In genomic region chr2:107473145-107473544, GRCh38 we compare ENCODE assay signal across 34 cellular contexts.
"Had no signal": no experiment of that assay in that cellular context is flagged by ENCODE, and none has a peak within 500 bp of the region (broad histone marks: within the 10 kb centered on the region; RNA-seq: fewer than 3 reads in every experiment).

No MANE protein-coding gene starts in this region.

- H3K4me1 Mint-ChIP-seq: activated B cell treated with CpG ODN at 0.5 μM for 24 hours, brain, endodermal cell, T-helper 17 cell had no signal

- H3K4me1 ChIP-seq: ascending aorta, breast epithelium, colonic mucosa had no signal

- H3K4me3 ChIP-seq: ascending aorta, breast epithelium, cardiac muscle cell, colonic mucosa, dorsolateral prefrontal cortex had no signal

- H3K4me3 Mint-ChIP-seq: activated B cell treated with CpG ODN at 0.5 μM for 24 hours; activated CD8-positive, alpha-beta T cell treated with anti-CD3 and anti-CD28 coated beads for 36 hours; activated naive CD8-positive, alpha-beta T cell; activated T-cell treated with anti-CD3 and anti-CD28 coated beads, Interleukin-2, amount 50 U/mL, for 24 hours; activated T-cell treated with anti-CD3 and anti-CD28 coated beads, Interleukin-2, amount 50 U/mL, for 72 hours; brain; dendritic cell treated with granulocyte-macrophage colony-stimulating factor and Interleukin-4, amounts not matched to agents 40 ng/mL and 50 ng/mL, for 4 days; endodermal cell; T-helper 17 cell; T-helper 2 cell treated with Interferon-gamma antibody and Interleukin-4, amounts not matched to agents 5 μg/mL and 100 μg/mL, for 36 hours had no signal

- DNase-seq: activated B cell treated with CpG ODN at 0.5 μM for 24 hours; activated CD4-positive, alpha-beta T cell treated with anti-CD3 and anti-CD28 coated beads for 48 hours; activated CD4-positive, alpha-beta T cell treated with anti-CD3 and anti-CD28 coated beads, Interleukin-2, amount 50 U/mL, for 1 hour; activated CD4-positive, alpha-beta T cell treated with anti-CD3 and anti-CD28 coated beads, Interleukin-2, amount 50 U/mL, for 48 hours; activated CD8-positive, alpha-beta memory T cell treated with anti-CD3 and anti-CD28 coated beads for 24 hours; activated CD8-positive, alpha-beta memory T cell treated with anti-CD3 and anti-CD28 coated beads, Interleukin-2, amount 50 U/mL, for 4 hours; activated CD8-positive, alpha-beta T cell treated with anti-CD3 and anti-CD28 coated beads for 36 hours; activated gamma-delta T cell treated with Interleukin-2 at 50 U/mL for 16 hours; activated naive CD4-positive, alpha-beta T cell treated with anti-CD3 and anti-CD28 coated beads, Interleukin-2, amount 50 U/mL, for 16 hours; activated naive CD4-positive, alpha-beta T cell treated with Interleukin-2 at 50 U/mL for 16 hours; activated T-cell treated with anti-CD3 and anti-CD28 coated beads for 4 hours; activated T-cell treated with anti-CD3 and anti-CD28 coated beads, Interleukin-2, amount 50 U/mL, for 24 hours; activated T-cell treated with anti-CD3 and anti-CD28 coated beads, Interleukin-2, amount 50 U/mL, for 72 hours; central memory CD4-positive, alpha-beta T cell; cerebellar nuclear complex; colonic mucosa; dorsolateral prefrontal cortex; effector memory CD4-positive, alpha-beta T cell; endodermal cell; foreskin fibroblast; head of caudate nucleus; T-helper 1 cell; T-helper 17 cell; T1000; WERI-Rb-1 had no signal

- H3K27ac ChIP-seq: ascending aorta, breast epithelium, cardiac muscle cell, colonic mucosa, dorsolateral prefrontal cortex, WERI-Rb-1 had no signal

- H3K27me3 ChIP-seq: ascending aorta, breast epithelium, cardiac muscle cell, colonic mucosa, dorsolateral prefrontal cortex had no signal

- H3K36me3 ChIP-seq: ascending aorta, breast epithelium, cardiac muscle cell, colonic mucosa, WERI-Rb-1 had no signal

- ATAC-seq: activated CD4-positive, CD25-positive, alpha-beta regulatory T cell treated with anti-CD3 and anti-CD28 coated beads, Interleukin-2, amount 50 U/mL, for 24 hours; activated CD8-positive, alpha-beta T cell treated with anti-CD3 and anti-CD28 coated beads for 36 hours; activated T-cell treated with anti-CD3 and anti-CD28 coated beads, Interleukin-2, amount 50 U/mL, for 72 hours; esophagus mucosa; T-helper 17 cell had no signal

- H3K27ac Mint-ChIP-seq: activated B cell treated with CpG ODN at 0.5 μM for 24 hours; activated CD8-positive, alpha-beta T cell treated with anti-CD3 and anti-CD28 coated beads for 36 hours; activated naive CD8-positive, alpha-beta T cell; activated T-cell treated with anti-CD3 and anti-CD28 coated beads, Interleukin-2, amount 50 U/mL, for 24 hours; activated T-cell treated with anti-CD3 and anti-CD28 coated beads, Interleukin-2, amount 50 U/mL, for 72 hours; brain; dendritic cell treated with granulocyte-macrophage colony-stimulating factor and Interleukin-4, amounts not matched to agents 40 ng/mL and 50 ng/mL, for 4 days; endodermal cell; T-helper 17 cell; T-helper 2 cell treated with Interferon-gamma antibody and Interleukin-4, amounts not matched to agents 5 μg/mL and 100 μg/mL, for 36 hours had no signal

- H3K27me3 Mint-ChIP-seq: activated B cell treated with CpG ODN at 0.5 μM for 24 hours; activated CD8-positive, alpha-beta T cell treated with anti-CD3 and anti-CD28 coated beads for 36 hours; activated naive CD8-positive, alpha-beta T cell; activated T-cell treated with anti-CD3 and anti-CD28 coated beads, Interleukin-2, amount 50 U/mL, for 24 hours; dendritic cell treated with granulocyte-macrophage colony-stimulating factor and Interleukin-4, amounts not matched to agents 40 ng/mL and 50 ng/mL, for 4 days; T-helper 17 cell had no signal

- H3K9me3 ChIP-seq: colonic mucosa had no signal
